In the genomic region with DNA sequence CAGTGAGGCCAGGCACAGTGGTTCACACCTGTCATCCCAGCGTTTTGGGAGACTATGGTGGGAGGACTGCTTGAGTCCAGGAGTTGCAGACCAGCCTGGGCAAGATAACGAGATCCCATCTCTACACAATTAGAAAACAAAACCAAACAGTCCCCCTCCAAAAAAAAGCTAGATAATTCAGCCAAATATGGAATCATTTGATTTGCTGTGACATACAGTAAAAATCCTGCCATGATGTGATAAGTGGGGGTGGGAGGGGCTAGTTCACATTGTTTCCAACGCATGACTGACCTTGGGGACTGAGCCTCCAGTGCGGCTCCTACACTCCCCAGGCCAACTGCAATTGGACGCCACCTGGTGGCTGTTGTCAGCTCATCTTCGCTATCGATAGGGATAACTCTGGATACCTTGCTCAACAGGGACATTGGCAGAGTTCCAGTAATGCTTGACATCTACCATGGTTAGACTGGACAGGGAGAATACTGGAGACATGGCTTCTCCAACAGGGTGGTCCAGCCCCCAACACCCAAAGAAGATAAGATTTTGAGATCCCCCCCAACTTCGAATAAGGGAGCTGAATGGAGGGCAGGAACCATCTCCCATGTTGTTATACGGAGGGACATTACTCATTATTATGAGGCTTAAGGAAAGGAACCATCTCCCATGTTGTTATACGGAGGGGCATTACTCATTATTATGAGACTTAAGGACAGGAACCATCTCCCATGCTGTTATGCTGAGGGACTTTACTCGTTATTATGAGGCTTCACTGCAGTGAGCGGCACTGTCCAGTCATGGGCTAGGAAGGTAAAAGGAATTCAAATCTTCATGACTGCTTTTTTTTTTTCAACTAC, we compare ENCODE assay signal across 8 cellular contexts.
DNase-seq lines count a peak whose midpoint lies in the region; ATAC-seq, FAIRE-seq and TF ChIP-seq lines count a peak whose summit lies in the region.

No MANE protein-coding gene starts in this region.

- H3K27ac Mint-ChIP-seq in CD4-positive, CD25-positive, alpha-beta regulatory T cell, result peak overlapping the region; percentile 36 to 84 (median 83)
- H3K27ac Mint-ChIP-seq in activated CD8-positive, alpha-beta memory T cell treated with anti-CD3 and anti-CD28 coated beads, Interleukin-2, amount 10 ng/mL, durations not matched to agents 7 days and 5 days, result no peak overlapping the region

- dilution Hi-C loops in endothelial cell of umbilical vein (cut with MboI; ENCODE audit: extremely low pct_ligation_motif_present, low sequenced_read_pairs), result no loop called here

- peaks cover 0 to 2% (median 0%) of the 10 kb centered on the region in 7 donors for H3K9me3 Mint-ChIP-seq in CD4-positive, CD25-positive, alpha-beta regulatory T cell
- H3K9me3 Mint-ChIP-seq in activated CD8-positive, alpha-beta memory T cell treated with anti-CD3 and anti-CD28 coated beads, Interleukin-2, amount 10 ng/mL, durations not matched to agents 7 days and 5 days (ENCODE audit: low read depth), result no peaks in the 10 kb centered on the region

- POLR2A ChIA-PET in endothelial cell of umbilical vein (lab: Charles Lee), result no interaction called here

- intact Hi-C loops in endothelial cell of umbilical vein (cut with micrococcal nuclease), result loop anchor here (1.0 to 2.0 kb wide), 3 partner anchors 132 to 305 kb away; no protein-coding TSS in a partner anchor
- intact Hi-C loops in mucosa of descending colon (cut with DNase I, micrococcal nuclease), result loop anchor here in 1 of 2 donors (10.0 kb wide), 1 partner anchor 301 kb away; no protein-coding TSS in a partner anchor

- H3K9me3 ChIP-seq in CD4-positive, CD25-positive, alpha-beta regulatory T cell (ENCODE audit: control insufficient read depth in 2 of 2, low read length in 2 of 2), result no peaks in the 10 kb centered on the region
- H3K9me3 ChIP-seq in endothelial cell of umbilical vein (replicated peaks; ENCODE audit: control insufficient read depth, insufficient read depth, low read length), result no peaks in the 10 kb centered on the region
- no peaks in the 10 kb centered on the region for H3K9me3 ChIP-seq in mucosa of descending colon

- H4K20me1 ChIP-seq in endothelial cell of umbilical vein (replicated peaks; ENCODE audit: control insufficient read depth, extremely low read depth, insufficient read depth, low read length), result no peaks in the 10 kb centered on the region

- no peak for TF ChIP-seq POLR2A in endothelial cell of umbilical vein (IDR thresholded peaks at IDR 0.05; ENCODE audit: low read depth, low read length)

- H3K27me3 Mint-ChIP-seq in CD4-positive, CD25-positive, alpha-beta regulatory T cell, result no peaks in the 10 kb centered on the region
- no peaks in the 10 kb centered on the region for H3K27me3 Mint-ChIP-seq in activated CD8-positive, alpha-beta memory T cell treated with anti-CD3 and anti-CD28 coated beads, Interleukin-2, amount 10 ng/mL, durations not matched to agents 7 days and 5 days

- peak; percentile 72 to 77 for ATAC-seq in CD4-positive, CD25-positive, alpha-beta regulatory T cell (ENCODE audit: low read depth in 2 of 2)
- ATAC-seq in GM19463 (IDR thresholded peaks at IDR 0.05; ENCODE audit: unreplicated experiment) (peak; percentile 2), mucosa of descending colon (peak; percentile 94)
- ATAC-seq in activated CD8-positive, alpha-beta memory T cell treated with anti-CD3 and anti-CD28 coated beads, Interleukin-2, amount 10 ng/mL, durations not matched to agents 7 days and 5 days, result peak; percentile 92

- peak; percentile 75 to 78 for TF ChIP-seq CTCF in endothelial cell of umbilical vein (IDR thresholded peaks at IDR 0.05; ENCODE audit: extremely low read depth in 1 of 2, insufficient read depth in 1 of 2, low read depth in 1 of 2, low read length in 2 of 2)
- peak; percentile 57 for TF ChIP-seq CTCF in mucosa of descending colon (IDR thresholded peaks at IDR 0.05)

- no peaks in the 10 kb centered on the region for H3K27me3 ChIP-seq in CD4-positive, CD25-positive, alpha-beta regulatory T cell (ENCODE audit: control insufficient read depth, insufficient read depth, low read length)
- no peaks in the 10 kb centered on the region for H3K27me3 ChIP-seq in endothelial cell of umbilical vein (ENCODE audit: control insufficient read depth in 2 of 2, insufficient read depth in 2 of 2, low read length in 2 of 2)

- DNase-seq in CD4-positive, CD25-positive, alpha-beta regulatory T cell, result peak; percentile 43 to 73 (median 55)
- DNase-seq in HT-29 (ENCODE audit: low spot score) (peak; percentile 99), NOMO-1 treated with DMSO at 0.1 percent for 48 hours (lab: John Stamatoyannopoulos, UW; ENCODE audit: unreplicated experiment) (peak; percentile 66), endothelial cell of umbilical vein (ENCODE audit: low read depth, low spot score) (peak; percentile 81), mucosa of descending colon (peak; percentile 86 to 95 (median 90)), stromal cell of bone marrow (ENCODE audit: low read depth) (peak; percentile 68)
- DNase-seq in activated CD8-positive, alpha-beta memory T cell treated with anti-CD3 and anti-CD28 coated beads, Interleukin-2, amount 10 ng/mL, durations not matched to agents 7 days and 5 days, result peak; percentile 82

- H3K4me2 ChIP-seq in endothelial cell of umbilical vein (ENCODE audit: insufficient read depth, low read length), result no peak overlapping the region

- no peak overlapping the region for H3K27ac ChIP-seq in CD4-positive, CD25-positive, alpha-beta regulatory T cell (ENCODE audit: insufficient read depth, low read length, poor library complexity, severe bottlenecking)
- H3K27ac ChIP-seq in endothelial cell of umbilical vein (ENCODE audit: insufficient read depth, low read depth, low read length), result no peak overlapping the region

- BruUV-seq in endothelial cell of umbilical vein (replicated peaks; lab: Mats Ljungman, UMichigan), result no TSS peak

- no peak overlapping the region for H2AFZ ChIP-seq in endothelial cell of umbilical vein (ENCODE audit: low read depth, low read length)

- peak overlapping the region in 1 of 4 donors; percentile 42 for H3K4me3 Mint-ChIP-seq in CD4-positive, CD25-positive, alpha-beta regulatory T cell
- no peak overlapping the region for H3K4me3 Mint-ChIP-seq in activated CD8-positive, alpha-beta memory T cell treated with anti-CD3 and anti-CD28 coated beads, Interleukin-2, amount 10 ng/mL, durations not matched to agents 7 days and 5 days

- no peaks in the 10 kb centered on the region for H3K36me3 ChIP-seq in CD4-positive, CD25-positive, alpha-beta regulatory T cell (ENCODE audit: control insufficient read depth, insufficient read depth, low read length)
- no peaks in the 10 kb centered on the region for H3K36me3 ChIP-seq in endothelial cell of umbilical vein (ENCODE audit: control insufficient read depth in 2 of 2, extremely low read depth in 1 of 2, insufficient read depth in 2 of 2, low read length in 2 of 2)
- no peaks in the 10 kb centered on the region for H3K36me3 ChIP-seq in mucosa of descending colon (ENCODE audit: low read depth)

- H3K4me3 ChIP-seq in CD4-positive, CD25-positive, alpha-beta regulatory T cell (ENCODE audit: low read depth, low read length), result no peak overlapping the region
- H3K4me3 ChIP-seq in endothelial cell of umbilical vein (replicated peaks in 1 of 3; ENCODE audit: insufficient read depth in 1 of 3, low read depth in 1 of 3, low read length in 3 of 3) (no peak overlapping the region), mucosa of descending colon (no peak overlapping the region)

- no peaks in the 10 kb centered on the region for H3K36me3 Mint-ChIP-seq in CD4-positive, CD25-positive, alpha-beta regulatory T cell
- H3K36me3 Mint-ChIP-seq in activated CD8-positive, alpha-beta memory T cell treated with anti-CD3 and anti-CD28 coated beads, Interleukin-2, amount 10 ng/mL, durations not matched to agents 7 days and 5 days, result no peaks in the 10 kb centered on the region

- no peaks in the 10 kb centered on the region for H3K79me2 ChIP-seq in endothelial cell of umbilical vein (ENCODE audit: control insufficient read depth, insufficient read depth, low read length)

- CTCF ChIA-PET in activated CD8-positive, alpha-beta memory T cell treated with anti-CD3 and anti-CD28 coated beads, Interleukin-2, amount 10 ng/mL, durations not matched to agents 7 days and 5 days (lab: Charles Lee), result interaction anchor here (0.7 to 5.6 kb wide), 32 partner anchors 8 to 322 kb away, joined by 3 to 46 read pairs (median 4); no protein-coding TSS in a partner anchor
- CTCF ChIA-PET in endothelial cell of umbilical vein (lab: Charles Lee), result interaction anchor here (0.6 to 3.7 kb wide), 56 partner anchors 9 to 409 kb away, joined by 3 to 61 read pairs (median 4); no protein-coding TSS in a partner anchor

- H3K9me1 ChIP-seq in endothelial cell of umbilical vein (replicated peaks; ENCODE audit: control insufficient read depth, extremely low read depth, insufficient read depth, low read length), result no peaks in the 10 kb centered on the region

- H3K9ac ChIP-seq in endothelial cell of umbilical vein (replicated peaks; ENCODE audit: extremely low read depth, insufficient read depth, low read length), result no peak overlapping the region

- peak; percentile 89 for FAIRE-seq in endothelial cell of umbilical vein (lab: Jason Lieb, UNC)

- H3K4me1 ChIP-seq in CD4-positive, CD25-positive, alpha-beta regulatory T cell (ENCODE audit: control insufficient read depth, insufficient read depth, low read length, poor library complexity, severe bottlenecking), result no peaks in the 10 kb centered on the region
- peaks cover 2% of the 10 kb centered on the region for H3K4me1 ChIP-seq in endothelial cell of umbilical vein (ENCODE audit: control insufficient read depth, extremely low read depth, insufficient read depth, low read length)
- H3K4me1 ChIP-seq in mucosa of descending colon (ENCODE audit: low read depth), result peaks cover 10% of the 10 kb centered on the region

- peaks cover 0 to 16% (median 13%) of the 10 kb centered on the region in 4 donors for H3K4me1 Mint-ChIP-seq in CD4-positive, CD25-positive, alpha-beta regulatory T cell
- H3K4me1 Mint-ChIP-seq in activated CD8-positive, alpha-beta memory T cell treated with anti-CD3 and anti-CD28 coated beads, Interleukin-2, amount 10 ng/mL, durations not matched to agents 7 days and 5 days, result peaks cover 25% of the 10 kb centered on the region

TF ChIP-seq in endothelial cell of umbilical vein, 7 proteins besides CTCF, POLR2A, EP300 and RAD21:
- TF ChIP-seq POLR2AphosphoS5 (IDR thresholded peaks at IDR 0.05; ENCODE audit: insufficient read depth, low read depth, low read length), result no peak
- peak; percentile 61 for TF ChIP-seq MYC (IDR thresholded peaks at IDR 0.05; ENCODE audit: low read depth, low read length)
- TF ChIP-seq JUN (IDR thresholded peaks at IDR 0.05; ENCODE audit: borderline replicate concordance, insufficient read depth, insufficient read length, low read depth), result no peak
- no peak for TF ChIP-seq FOS (IDR thresholded peaks at IDR 0.05; ENCODE audit: borderline replicate concordance, insufficient read depth, low read length)
- peak; percentile 31 for TF ChIP-seq GATA2 (IDR thresholded peaks at IDR 0.05; ENCODE audit: insufficient read depth, insufficient read length, low read depth, low read length)
TF ChIP-seq in endothelial cell of umbilical vein: peak in this region for 2.

Comparison
In these comparisons a context has a peak if more than half of its experiments do, and no peak if none do; other contexts are left out.
1. ATAC-seq: peak in every context shown above with its lines; median percentile 94 in mucosa of descending colon; 92 in activated CD8-positive, alpha-beta memory T cell treated with anti-CD3 and anti-CD28 coated beads, Interleukin-2, amount 10 ng/mL, durations not matched to agents 7 days and 5 days; 74 in CD4-positive, CD25-positive, alpha-beta regulatory T cell; 2 in GM19463.